In the genomic region with DNA sequence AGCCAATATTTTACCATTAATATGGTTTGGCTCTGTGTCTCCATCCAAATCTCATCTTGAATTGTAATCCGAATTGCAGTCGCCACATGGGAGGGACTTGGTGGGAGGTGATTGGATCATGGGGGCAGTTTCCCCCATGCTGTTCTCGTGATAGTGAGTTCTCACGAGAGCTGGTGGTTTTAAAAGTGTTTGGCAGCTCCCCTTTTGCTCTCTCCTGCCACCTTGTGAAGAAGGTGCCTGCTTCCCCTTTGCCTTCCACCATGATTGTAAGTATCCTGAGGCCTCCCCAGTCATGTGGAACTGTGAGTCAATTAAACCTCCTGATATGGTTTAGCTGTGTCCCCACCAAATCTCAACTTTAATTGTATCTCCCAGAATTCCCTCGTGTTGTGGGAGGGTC, we compare ENCODE assay signal across 2 cellular contexts.
TF ChIP-seq lines count a peak whose summit lies in the region.

No MANE protein-coding gene starts in this region.

TF ChIP-seq in K562, 482 proteins besides CTCF, POLR2A, EP300 and RAD21:
- TF ChIP-seq CHD2 (IDR thresholded peaks at IDR 0.05; ENCODE audit: low read depth, low read length) (peak; percentile 55; the same call in 1 of the 2 replicates), TRIM24 (IDR thresholded peaks at IDR 0.05) (0 out of 4 replicates have a peak, but pooled peaks of 1 of the 2 experiments have one; percentile 13)

TF ChIP-seq in HepG2, 621 proteins besides CTCF, POLR2A, EP300 and RAD21:
- TF ChIP-seq CHD2 (IDR thresholded peaks at IDR 0.05; ENCODE audit: low read depth, low read length) (peak; percentile 40; the same call in 1 of the 2 replicates), STAG1 (CRISPR knock-in tag; IDR thresholded peaks at IDR 0.05) (0 out of 2 replicates have a peak, but pooled peaks have one; percentile 19), ZMYM4 (CRISPR knock-in tag; IDR thresholded peaks at IDR 0.05) (peak; percentile 49; the same call in 1 of the 2 replicates), ZNF644 (CRISPR knock-in tag; IDR thresholded peaks at IDR 0.05; ENCODE audit: low read depth) (0 out of 2 replicates have a peak, but pooled peaks have one; percentile 19)
